26 cellular contexts compared by ENCODE assay signal in genomic region chr18:48321586-48321985, GRCh38.
"Had no signal": no experiment of that assay in that cellular context is flagged by ENCODE, and none has a peak within 500 bp of the region (broad histone marks: within the 10 kb centered on the region; RNA-seq: fewer than 3 reads in every experiment).

No MANE protein-coding gene starts in this region.

- H2AFZ ChIP-seq: neural progenitor cell had no signal

- H3K27ac Mint-ChIP-seq: naive thymus-derived CD4-positive, alpha-beta T cell; natural killer cell; nephron progenitor cell; neural progenitor cell; stimulated activated effector memory CD8-positive, alpha-beta T cell treated with anti-CD3 and anti-CD28 coated beads, Interleukin-12 subunit alpha, Interleukin-12 subunit beta, amount 100 ng/mL, for 72 hours; stimulated activated naive CD8-positive, alpha-beta T cell treated with anti-CD3 and anti-CD28 coated beads, Interleukin-15, amount 100 ng/mL, for 72 hours had no signal

- H3K27me3 ChIP-seq: neural progenitor cell, ovary, right lobe of liver, sigmoid colon, thyroid gland, tibial nerve, upper lobe of left lung, uterus had no signal

- H3K4me1 Mint-ChIP-seq: naive thymus-derived CD4-positive, alpha-beta T cell; natural killer cell; stimulated activated naive CD8-positive, alpha-beta T cell treated with anti-CD3 and anti-CD28 coated beads, Interleukin-15, amount 100 ng/mL, for 72 hours had no signal

- H3K36me3 ChIP-seq: neural progenitor cell, ovary, prostate gland, right lobe of liver, sigmoid colon, thoracic aorta, thyroid gland, tibial nerve, upper lobe of left lung, uterus had no signal

- H3K27ac ChIP-seq: neural progenitor cell, ovary, parathyroid adenoma, prostate gland, right lobe of liver, sigmoid colon, thoracic aorta, tibial nerve, upper lobe of left lung, uterus had no signal

- H3K9me3 Mint-ChIP-seq: naive thymus-derived CD4-positive, alpha-beta T cell; natural killer cell; nephron progenitor cell; neural progenitor cell; stimulated activated effector memory CD8-positive, alpha-beta T cell treated with anti-CD3 and anti-CD28 coated beads, Interleukin-12 subunit alpha, Interleukin-12 subunit beta, amount 100 ng/mL, for 72 hours; stimulated activated naive CD8-positive, alpha-beta T cell treated with anti-CD3 and anti-CD28 coated beads, Interleukin-15, amount 100 ng/mL, for 72 hours had no signal

- H3K4me2 ChIP-seq: neural progenitor cell had no signal

- DNase-seq: naive thymus-derived CD4-positive, alpha-beta T cell; natural killer cell; nephron progenitor cell; occipital lobe; ovary; right cardiac atrium; sigmoid colon; small intestine; stimulated activated CD4-positive, alpha-beta T cell treated with anti-CD3 and anti-CD28 coated beads, Interleukin-15, amount 100 ng/mL, for 24 hours; stimulated activated CD4-positive, alpha-beta T cell treated with anti-CD3 and anti-CD28 coated beads, Interleukin-2, amount 100 ng/mL, for 24 hours; stimulated activated CD4-positive, alpha-beta T cell treated with anti-CD3 and anti-CD28 coated beads, Interleukin-2, amount 100 ng/mL, for 48 hours; stimulated activated CD4-positive, alpha-beta T cell treated with anti-CD3 and anti-CD28 coated beads, Interleukin-4, amount 100 ng/mL, for 24 hours; stimulated activated naive CD4-positive, alpha-beta T cell; stimulated activated naive CD8-positive, alpha-beta T cell treated with anti-CD3 and anti-CD28 coated beads, Interleukin-15, amount 100 ng/mL, for 72 hours; stimulated activated naive CD8-positive, alpha-beta T cell treated with anti-CD3 and anti-CD28 coated beads, Interleukin-15, Interleukin-2, amounts not matched to agents 100 U/mL and 50 U/mL, for 24 hours; thyroid gland; trophoblast cell; uterus had no signal

- H3K4me3 ChIP-seq: neural progenitor cell, ovary, prostate gland, right lobe of liver, sigmoid colon, thoracic aorta, thyroid gland, tibial nerve, upper lobe of left lung, uterus had no signal

- H3K79me2 ChIP-seq: parathyroid adenoma had no signal

- H3K9ac ChIP-seq: neural progenitor cell, parathyroid adenoma had no signal

- H3K9me3 ChIP-seq: ovary, prostate gland, right lobe of liver, sigmoid colon, thoracic aorta, thyroid gland, tibial nerve, upper lobe of left lung, uterus had no signal

- ATAC-seq: naive thymus-derived CD4-positive, alpha-beta T cell; natural killer cell; right cardiac atrium; right lobe of liver; stimulated activated effector memory CD8-positive, alpha-beta T cell treated with anti-CD3 and anti-CD28 coated beads, Interleukin-12 subunit alpha, Interleukin-12 subunit beta, amount 100 ng/mL, for 72 hours; stimulated activated naive CD8-positive, alpha-beta T cell treated with anti-CD3 and anti-CD28 coated beads, Interleukin-15, amount 100 ng/mL, for 72 hours; stimulated activated naive CD8-positive, alpha-beta T cell treated with anti-CD3 and anti-CD28 coated beads, Interleukin-15, Interleukin-2, amounts not matched to agents 100 U/mL and 50 U/mL, for 24 hours had no signal

- H3K4me1 ChIP-seq: neural progenitor cell, prostate gland, right lobe of liver, sigmoid colon had no signal

- H3K36me3 Mint-ChIP-seq: naive thymus-derived CD4-positive, alpha-beta T cell; natural killer cell; neural progenitor cell; stimulated activated effector memory CD8-positive, alpha-beta T cell treated with anti-CD3 and anti-CD28 coated beads, Interleukin-12 subunit alpha, Interleukin-12 subunit beta, amount 100 ng/mL, for 72 hours had no signal

- H3K4me3 Mint-ChIP-seq: naive thymus-derived CD4-positive, alpha-beta T cell; natural killer cell; nephron progenitor cell; neural progenitor cell; stimulated activated effector memory CD8-positive, alpha-beta T cell treated with anti-CD3 and anti-CD28 coated beads, Interleukin-12 subunit alpha, Interleukin-12 subunit beta, amount 100 ng/mL, for 72 hours; stimulated activated naive CD8-positive, alpha-beta T cell treated with anti-CD3 and anti-CD28 coated beads, Interleukin-15, amount 100 ng/mL, for 72 hours had no signal
